Comparison of ENCODE assay signal across 1 cellular context in genomic region chr11:71268706-71269321, GRCh38.
A peak's percentile ranks its signal among the peaks of the same experiment; 100 is the strongest.
TF ChIP-seq lines count a peak whose summit lies in the region.

No MANE protein-coding gene starts in this region.

TF ChIP-seq in HepG2, 621 proteins besides CTCF, POLR2A, EP300 and RAD21 (continued from another document and continues in another):
- TF ChIP-seq CREB3 (CRISPR knock-in tag; IDR thresholded peaks at IDR 0.05) (no peak), FOSL2 (CRISPR knock-in tag; IDR thresholded peaks at IDR 0.05) (peak; percentile 27; the same call in 1 of the 2 replicates), IKZF5 (CRISPR knock-in tag; IDR thresholded peaks at IDR 0.05) (peak; percentile 61; the same call in 1 of the 2 replicates), DNMT1 (CRISPR knock-in tag; IDR thresholded peaks at IDR 0.05) (no peak), ZNF589 (CRISPR knock-in tag; conservative IDR thresholded peaks at IDR 0.05) (no peak), ZNF841 (CRISPR knock-in tag; IDR thresholded peaks at IDR 0.05; ENCODE audit: borderline replicate concordance) (no peak), NRL (CRISPR knock-in tag; IDR thresholded peaks at IDR 0.05; ENCODE audit: borderline replicate concordance) (0 out of 2 replicates have a peak, but pooled peaks have one; percentile 52), NBN (conservative IDR thresholded peaks at IDR 0.05) (no peak), SAP130 (CRISPR knock-in tag; IDR thresholded peaks at IDR 0.05; ENCODE audit: low read depth) (peak; percentile 75), JUN (CRISPR knock-in tag; IDR thresholded peaks at IDR 0.05) (no peak), ZNF160 (CRISPR knock-in tag; IDR thresholded peaks at IDR 0.05) (no peak), ZFP41 (CRISPR knock-in tag; IDR thresholded peaks at IDR 0.05; ENCODE audit: borderline replicate concordance) (no peak), FOXK2 (IDR thresholded peaks at IDR 0.05) (no peak), ZSCAN22 (CRISPR knock-in tag; IDR thresholded peaks at IDR 0.05) (no peak), TCF12 (IDR thresholded peaks at IDR 0.05) (no peak), TCF12 (CRISPR knock-in tag; IDR thresholded peaks at IDR 0.05) (no peak), CSRNP2 (CRISPR knock-in tag; conservative IDR thresholded peaks at IDR 0.05; ENCODE audit: low read depth) (no peak), ZBTB1 (CRISPR knock-in tag; IDR thresholded peaks at IDR 0.05; ENCODE audit: borderline replicate concordance) (no peak), RXRB (CRISPR knock-in tag; IDR thresholded peaks at IDR 0.05; ENCODE audit: borderline replicate concordance) (peak; percentile 86), ZSCAN20 (CRISPR knock-in tag; IDR thresholded peaks at IDR 0.05; ENCODE audit: borderline replicate concordance) (no peak), ZNF891 (CRISPR knock-in tag; IDR thresholded peaks at IDR 0.05) (0 out of 2 replicates have a peak, but pooled peaks have one; percentile 21), ZNF713 (CRISPR knock-in tag; IDR thresholded peaks at IDR 0.05) (no peak), SRY (CRISPR knock-in tag; IDR thresholded peaks at IDR 0.05) (no peak), XBP1 (CRISPR knock-in tag; IDR thresholded peaks at IDR 0.05) (no peak), DNMT3B (CRISPR knock-in tag; conservative IDR thresholded peaks at IDR 0.05) (no peak), ZNF749 (CRISPR knock-in tag; IDR thresholded peaks at IDR 0.05; ENCODE audit: borderline replicate concordance) (no peak), TSC22D2 (CRISPR knock-in tag; IDR thresholded peaks at IDR 0.05; ENCODE audit: borderline replicate concordance) (0 out of 2 replicates have a peak, but pooled peaks have one; percentile 40), ZNF615 (CRISPR knock-in tag; IDR thresholded peaks at IDR 0.05; ENCODE audit: borderline replicate concordance) (no peak), MTA3 (CRISPR knock-in tag; IDR thresholded peaks at IDR 0.05) (no peak), RFXANK (CRISPR knock-in tag; IDR thresholded peaks at IDR 0.05) (no peak), ZBED4 (CRISPR knock-in tag; IDR thresholded peaks at IDR 0.05; ENCODE audit: borderline replicate concordance) (no peak), ZHX1 (CRISPR knock-in tag; IDR thresholded peaks at IDR 0.05; ENCODE audit: low read depth) (peak; percentile 42; the same call in 1 of the 2 replicates), SRSF9 (IDR thresholded peaks at IDR 0.05; ENCODE audit: borderline replicate concordance, insufficient read depth, low read depth, low read length, poor library complexity, severe bottlenecking) (no peak), CBX1 (IDR thresholded peaks at IDR 0.05; ENCODE audit: low read depth) (peak; percentile 33), RELA (CRISPR knock-in tag; IDR thresholded peaks at IDR 0.05) (no peak), ZNF224 (CRISPR knock-in tag; IDR thresholded peaks at IDR 0.05) (no peak)
- TF ChIP-seq, protein P1, sequence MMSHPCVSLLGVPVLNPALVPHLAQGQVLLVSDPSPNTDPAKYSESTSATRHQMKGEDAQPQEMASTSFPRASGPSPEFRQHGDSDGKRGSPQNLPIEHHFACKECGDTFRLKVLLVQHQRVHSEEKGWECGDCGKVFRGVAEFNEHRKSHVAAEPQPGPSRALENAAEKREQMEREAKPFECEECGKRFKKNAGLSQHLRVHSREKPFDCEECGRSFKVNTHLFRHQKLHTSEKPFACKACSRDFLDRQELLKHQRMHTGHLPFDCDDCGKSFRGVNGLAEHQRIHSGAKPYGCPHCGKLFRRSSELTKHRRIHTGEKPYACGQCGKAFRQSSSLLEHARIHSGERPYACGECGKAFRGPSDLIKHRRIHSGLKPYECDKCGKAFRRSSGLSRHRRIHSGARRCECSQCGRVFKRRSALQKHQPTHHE (CRISPR knock-in tag; IDR thresholded peaks at IDR 0.05; ENCODE audit: borderline replicate concordance), result no peak
- TF ChIP-seq, protein P2, sequence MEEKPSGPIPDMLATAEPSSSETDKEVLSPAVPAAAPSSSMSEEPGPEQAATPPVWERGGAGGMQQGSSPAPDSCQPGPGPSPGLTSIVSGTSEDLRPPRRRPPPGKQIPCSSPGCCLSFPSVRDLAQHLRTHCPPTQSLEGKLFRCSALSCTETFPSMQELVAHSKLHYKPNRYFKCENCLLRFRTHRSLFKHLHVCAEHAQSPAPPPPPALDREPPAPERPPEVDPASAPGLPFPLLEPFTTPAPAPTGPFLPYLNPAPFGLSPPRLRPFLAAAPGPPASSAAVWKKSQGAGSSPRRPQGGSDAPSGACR (CRISPR knock-in tag; IDR thresholded peaks at IDR 0.05), result peak; percentile 23; the same call in 1 of the 2 replicates
- TF ChIP-seq, protein P3, sequence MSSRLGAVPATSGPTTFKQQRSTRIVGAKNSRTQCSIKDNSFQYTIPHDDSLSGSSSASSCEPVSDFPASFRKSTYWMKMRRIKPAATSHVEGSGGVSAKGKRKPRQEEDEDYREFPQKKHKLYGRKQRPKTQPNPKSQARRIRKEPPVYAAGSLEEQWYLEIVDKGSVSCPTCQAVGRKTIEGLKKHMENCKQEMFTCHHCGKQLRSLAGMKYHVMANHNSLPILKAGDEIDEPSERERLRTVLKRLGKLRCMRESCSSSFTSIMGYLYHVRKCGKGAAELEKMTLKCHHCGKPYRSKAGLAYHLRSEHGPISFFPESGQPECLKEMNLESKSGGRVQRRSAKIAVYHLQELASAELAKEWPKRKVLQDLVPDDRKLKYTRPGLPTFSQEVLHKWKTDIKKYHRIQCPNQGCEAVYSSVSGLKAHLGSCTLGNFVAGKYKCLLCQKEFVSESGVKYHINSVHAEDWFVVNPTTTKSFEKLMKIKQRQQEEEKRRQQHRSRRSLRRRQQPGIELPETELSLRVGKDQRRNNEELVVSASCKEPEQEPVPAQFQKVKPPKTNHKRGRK (CRISPR knock-in tag; IDR thresholded peaks at IDR 0.05), result no peak
- TF ChIP-seq, protein P4, sequence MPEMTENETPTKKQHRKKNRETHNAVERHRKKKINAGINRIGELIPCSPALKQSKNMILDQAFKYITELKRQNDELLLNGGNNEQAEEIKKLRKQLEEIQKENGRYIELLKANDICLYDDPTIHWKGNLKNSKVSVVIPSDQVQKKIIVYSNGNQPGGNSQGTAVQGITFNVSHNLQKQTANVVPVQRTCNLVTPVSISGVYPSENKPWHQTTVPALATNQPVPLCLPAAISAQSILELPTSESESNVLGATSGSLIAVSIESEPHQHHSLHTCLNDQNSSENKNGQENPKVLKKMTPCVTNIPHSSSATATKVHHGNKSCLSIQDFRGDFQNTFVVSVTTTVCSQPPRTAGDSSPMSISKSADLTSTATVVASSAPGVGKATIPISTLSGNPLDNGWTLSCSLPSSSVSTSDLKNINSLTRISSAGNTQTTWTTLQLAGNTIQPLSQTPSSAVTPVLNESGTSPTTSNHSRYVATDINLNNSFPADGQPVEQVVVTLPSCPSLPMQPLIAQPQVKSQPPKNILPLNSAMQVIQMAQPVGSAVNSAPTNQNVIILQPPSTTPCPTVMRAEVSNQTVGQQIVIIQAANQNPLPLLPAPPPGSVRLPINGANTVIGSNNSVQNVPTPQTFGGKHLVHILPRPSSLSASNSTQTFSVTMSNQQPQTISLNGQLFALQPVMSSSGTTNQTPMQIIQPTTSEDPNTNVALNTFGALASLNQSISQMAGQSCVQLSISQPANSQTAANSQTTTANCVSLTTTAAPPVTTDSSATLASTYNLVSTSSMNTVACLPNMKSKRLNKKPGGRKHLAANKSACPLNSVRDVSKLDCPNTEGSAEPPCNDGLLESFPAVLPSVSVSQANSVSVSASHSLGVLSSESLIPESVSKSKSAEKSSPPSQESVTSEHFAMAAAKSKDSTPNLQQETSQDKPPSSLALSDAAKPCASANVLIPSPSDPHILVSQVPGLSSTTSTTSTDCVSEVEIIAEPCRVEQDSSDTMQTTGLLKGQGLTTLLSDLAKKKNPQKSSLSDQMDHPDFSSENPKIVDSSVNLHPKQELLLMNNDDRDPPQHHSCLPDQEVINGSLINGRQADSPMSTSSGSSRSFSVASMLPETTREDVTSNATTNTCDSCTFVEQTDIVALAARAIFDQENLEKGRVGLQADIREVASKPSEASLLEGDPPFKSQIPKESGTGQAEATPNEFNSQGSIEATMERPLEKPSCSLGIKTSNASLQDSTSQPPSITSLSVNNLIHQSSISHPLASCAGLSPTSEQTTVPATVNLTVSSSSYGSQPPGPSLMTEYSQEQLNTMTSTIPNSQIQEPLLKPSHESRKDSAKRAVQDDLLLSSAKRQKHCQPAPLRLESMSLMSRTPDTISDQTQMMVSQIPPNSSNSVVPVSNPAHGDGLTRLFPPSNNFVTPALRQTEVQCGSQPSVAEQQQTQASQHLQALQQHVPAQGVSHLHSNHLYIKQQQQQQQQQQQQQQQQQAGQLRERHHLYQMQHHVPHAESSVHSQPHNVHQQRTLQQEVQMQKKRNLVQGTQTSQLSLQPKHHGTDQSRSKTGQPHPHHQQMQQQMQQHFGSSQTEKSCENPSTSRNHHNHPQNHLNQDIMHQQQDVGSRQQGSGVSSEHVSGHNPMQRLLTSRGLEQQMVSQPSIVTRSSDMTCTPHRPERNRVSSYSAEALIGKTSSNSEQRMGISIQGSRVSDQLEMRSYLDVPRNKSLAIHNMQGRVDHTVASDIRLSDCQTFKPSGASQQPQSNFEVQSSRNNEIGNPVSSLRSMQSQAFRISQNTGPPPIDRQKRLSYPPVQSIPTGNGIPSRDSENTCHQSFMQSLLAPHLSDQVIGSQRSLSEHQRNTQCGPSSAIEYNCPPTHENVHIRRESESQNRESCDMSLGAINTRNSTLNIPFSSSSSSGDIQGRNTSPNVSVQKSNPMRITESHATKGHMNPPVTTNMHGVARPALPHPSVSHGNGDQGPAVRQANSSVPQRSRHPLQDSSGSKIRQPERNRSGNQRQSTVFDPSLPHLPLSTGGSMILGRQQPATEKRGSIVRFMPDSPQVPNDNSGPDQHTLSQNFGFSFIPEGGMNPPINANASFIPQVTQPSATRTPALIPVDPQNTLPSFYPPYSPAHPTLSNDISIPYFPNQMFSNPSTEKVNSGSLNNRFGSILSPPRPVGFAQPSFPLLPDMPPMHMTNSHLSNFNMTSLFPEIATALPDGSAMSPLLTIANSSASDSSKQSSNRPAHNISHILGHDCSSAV (CRISPR knock-in tag; IDR thresholded peaks at IDR 0.05; ENCODE audit: borderline replicate concordance), result no peak
